Comparison of ENCODE assay signal across 17 cellular contexts in genomic region chr17:44212507-44213402, GRCh38. TPM values are rescaled to one million over a fixed set of nuclear protein-coding genes. Genes with fewer than 3 reads are reported as not detected.
DNase-seq lines count a peak whose midpoint lies in the region; ATAC-seq and FAIRE-seq lines count a peak whose summit lies in the region.
"Had no signal": no experiment of that assay in that cellular context is flagged by ENCODE, and none has a peak within 500 bp of the region (broad histone marks: within the 10 kb centered on the region; RNA-seq: fewer than 3 reads in every experiment).

No MANE protein-coding gene starts in this region.

- H3K27ac Mint-ChIP-seq in activated CD4-positive, alpha-beta T cell treated with anti-CD3 and anti-CD28 coated beads for 36 hours: peak overlapping the region; percentile 47
- H3K27ac Mint-ChIP-seq in T-helper 17 cell: peak overlapping the region; percentile 91
- peak overlapping the region in 8 of 9 donors; percentile 87 to 99 (median 98) for H3K27ac Mint-ChIP-seq in naive thymus-derived CD4-positive, alpha-beta T cell

- H3K36me3 ChIP-seq in naive thymus-derived CD4-positive, alpha-beta T cell (ENCODE audit: control insufficient read depth in 2 of 3, insufficient read depth in 3 of 3, low read length in 3 of 3): peaks cover 24 to 76% (median 38%) of the 10 kb centered on the region in 3 experiments
- H3K36me3 ChIP-seq in small intestine (ENCODE audit: control insufficient read depth in 2 of 2, insufficient read depth in 2 of 2, low read length in 2 of 2): peaks cover 12 to 23% of the 10 kb centered on the region in 2 donors

- no peak overlapping the region for H3K4me3 Mint-ChIP-seq in activated CD4-positive, alpha-beta T cell treated with anti-CD3 and anti-CD28 coated beads for 36 hours
- H3K4me3 Mint-ChIP-seq in T-helper 17 cell: no peak overlapping the region
- peak overlapping the region in 4 of 10 donors; percentile 17 to 91 (median 76) for H3K4me3 Mint-ChIP-seq in naive thymus-derived CD4-positive, alpha-beta T cell

- H3K4me1 ChIP-seq in naive thymus-derived CD4-positive, alpha-beta T cell (ENCODE audit: control insufficient read depth in 2 of 2, insufficient read depth in 2 of 2, low read length in 2 of 2): peaks cover 47 to 69% of the 10 kb centered on the region in 2 donors
- peaks cover 1 to 8% of the 10 kb centered on the region in 2 donors for H3K4me1 ChIP-seq in small intestine (ENCODE audit: control insufficient read depth in 2 of 2, insufficient read depth in 1 of 2, low read depth in 1 of 2, low read length in 1 of 2)

- H3K9me3 ChIP-seq in T-helper 17 cell (ENCODE audit: control insufficient read depth, low read length, poor library complexity, severe bottlenecking) (no peaks in the 10 kb centered on the region), small intestine (ENCODE audit: control insufficient read depth, low read depth) (no peaks in the 10 kb centered on the region)
- H3K9me3 ChIP-seq in naive thymus-derived CD4-positive, alpha-beta T cell (ENCODE audit: control insufficient read depth in 2 of 3, low read length in 3 of 3): no peaks in the 10 kb centered on the region

- H3K4me1 Mint-ChIP-seq in activated CD4-positive, alpha-beta T cell treated with anti-CD3 and anti-CD28 coated beads for 36 hours: peaks cover 76% of the 10 kb centered on the region
- peaks cover 58% of the 10 kb centered on the region for H3K4me1 Mint-ChIP-seq in T-helper 17 cell
- H3K4me1 Mint-ChIP-seq in naive thymus-derived CD4-positive, alpha-beta T cell: peaks cover 49 to 80% (median 64%) of the 10 kb centered on the region in 7 donors

- H3K27me3 ChIP-seq in naive thymus-derived CD4-positive, alpha-beta T cell (ENCODE audit: control insufficient read depth in 2 of 2, insufficient read depth in 2 of 2, low read length in 2 of 2): no peaks in the 10 kb centered on the region
- no peaks in the 10 kb centered on the region for H3K27me3 ChIP-seq in small intestine (ENCODE audit: control insufficient read depth in 2 of 2, insufficient read depth in 2 of 2, low read length in 2 of 2)

- H3K36me3 Mint-ChIP-seq in activated CD4-positive, alpha-beta T cell treated with anti-CD3 and anti-CD28 coated beads for 36 hours (ENCODE audit: low read depth): peaks cover 81% of the 10 kb centered on the region
- H3K36me3 Mint-ChIP-seq in T-helper 17 cell (ENCODE audit: low read depth): peaks cover 15% of the 10 kb centered on the region
- H3K36me3 Mint-ChIP-seq in naive thymus-derived CD4-positive, alpha-beta T cell: peaks cover 12 to 55% (median 33%) of the 10 kb centered on the region in 5 donors

- no peak for DNase-seq in activated CD4-positive, alpha-beta T cell treated with anti-CD3 and anti-CD28 coated beads for 36 hours
- no peak for DNase-seq in activated CD4-positive, alpha-beta T cell treated with anti-CD3 and anti-CD28 coated beads, Interleukin-2, amount 50 U/mL, for 1 hour
- DNase-seq in T-helper 17 cell: no peak
- peak in 1 of 9 donors; percentile 20 for DNase-seq in naive thymus-derived CD4-positive, alpha-beta T cell
- DNase-seq in small intestine: no peak
- DNase-seq in mucosa of gallbladder (ENCODE audit: low spot score): no peak
- DNase-seq: activated effector memory CD4-positive, alpha-beta T cell treated with anti-CD3 and anti-CD28 coated beads, Interleukin-2, amount 50 U/mL, for 16 hours; DMS79 treated with DMSO at 0.1 percent for 48 hours; H9; NCI-H1105; NCI-H510A treated with DMSO at 0.1 percent for 48 hours; stimulated activated CD8-positive, alpha-beta memory T cell treated with anti-CD3 and anti-CD28 coated beads, Interleukin-4, amount 100 ng/mL, for 48 hours had no signal

- WGBS in small intestine, 3 donors: 77 to 82% (median 82%) methylated on average over 27 to 31 of the region's 31 CpGs

- intact Hi-C loops in activated CD4-positive, alpha-beta T cell treated with anti-CD3 and anti-CD28 coated beads for 36 hours (cut with DNase I, micrococcal nuclease): loop anchor here in 1 of 2 experiments (10.0 kb wide), 1 partner anchor 682 kb away; the partner anchor contains the start of gene EFTUD2
- intact Hi-C loops in naive thymus-derived CD4-positive, alpha-beta T cell (cut with micrococcal nuclease): loop anchor here in 1 of 2 donors (10.0 kb wide), 2 partner anchors 848 to 1102 kb away; partner anchors contain the start of gene MAP3K14

- H3K27ac ChIP-seq in naive thymus-derived CD4-positive, alpha-beta T cell (ENCODE audit: low read depth, low read length): peak overlapping the region; percentile 90
- no peak overlapping the region for H3K27ac ChIP-seq in small intestine (ENCODE audit: low read depth in 1 of 2, low read length in 1 of 2)

- H3K27me3 Mint-ChIP-seq in activated CD4-positive, alpha-beta T cell treated with anti-CD3 and anti-CD28 coated beads for 36 hours: no peaks in the 10 kb centered on the region
- H3K27me3 Mint-ChIP-seq in T-helper 17 cell: no peaks in the 10 kb centered on the region
- H3K27me3 Mint-ChIP-seq in naive thymus-derived CD4-positive, alpha-beta T cell: no peaks in the 10 kb centered on the region

- no peaks in the 10 kb centered on the region for H3K9me3 Mint-ChIP-seq in activated CD4-positive, alpha-beta T cell treated with anti-CD3 and anti-CD28 coated beads for 36 hours (ENCODE audit: low read depth)
- H3K9me3 Mint-ChIP-seq in naive thymus-derived CD4-positive, alpha-beta T cell: peaks cover 0 to 3% (median 0%) of the 10 kb centered on the region in 11 donors
- H3K9me3 Mint-ChIP-seq: H9 had no signal

- ATAC-seq in activated CD4-positive, alpha-beta T cell treated with anti-CD3 and anti-CD28 coated beads for 36 hours: no peak
- ATAC-seq in T-helper 17 cell: no peak
- ATAC-seq in naive thymus-derived CD4-positive, alpha-beta T cell: no peak
- ATAC-seq: esophagus mucosa had no signal

- no peak overlapping the region for H3K4me3 ChIP-seq in naive thymus-derived CD4-positive, alpha-beta T cell (ENCODE audit: low read length)
- no peak overlapping the region for H3K4me3 ChIP-seq in small intestine (ENCODE audit: low read depth in 1 of 2, low read length in 2 of 2)

- POLR2A ChIA-PET in activated CD4-positive, alpha-beta T cell treated with anti-CD3 and anti-CD28 coated beads for 36 hours (lab: Charles Lee): no interaction called here
- POLR2A ChIA-PET in naive thymus-derived CD4-positive, alpha-beta T cell (lab: Charles Lee): interaction anchor here (0.7 to 14.1 kb wide), 6 partner anchors 7 to 133 kb away, joined by 3 to 319 read pairs (median 44); partner anchors contain the start of genes ATXN7L3, SLC25A39, TMUB2 and UBTF

- FAIRE-seq in small intestine (lab: Jason Lieb, UNC): no peak
- FAIRE-seq: urothelium cell line had no signal

- CTCF ChIA-PET in activated CD4-positive, alpha-beta T cell treated with anti-CD3 and anti-CD28 coated beads for 36 hours (lab: Charles Lee): interaction anchor here (0.6 to 3.7 kb wide), 2 partner anchors 9 to 494 kb away, joined by 3 to 38 read pairs; partner anchors contain the start of gene UBTF
- CTCF ChIA-PET in naive thymus-derived CD4-positive, alpha-beta T cell (lab: Charles Lee): interaction anchor here (0.6 to 5.0 kb wide), 8 partner anchors 7 to 135 kb away, joined by 3 to 47 read pairs (median 8); partner anchors contain the start of genes TMUB2 and UBTF

RNA-seq across cellular contexts. Expression of gene UBTF, which starts 6.7 kb away (rescaled TPM):
- 100 to 1,000 TPM; 127 to 162 TPM for total RNA-seq in activated CD4-positive, alpha-beta T cell treated with anti-CD3 and anti-CD28 coated beads for 36 hours
- total RNA-seq in T-helper 17 cell (100 to 1,000 TPM; 121 to 140 TPM), mucosa of gallbladder (95.6 TPM)
- total RNA-seq in naive thymus-derived CD4-positive, alpha-beta T cell: 100 to 1,000 TPM; 126 to 303 (median 175) TPM
- polyA plus RNA-seq in naive thymus-derived CD4-positive, alpha-beta T cell: 10 to 100 TPM; 49.0 to 84.7 TPM
- 10 to 100 TPM; 32.7 to 39.0 (median 37.3) TPM for polyA plus RNA-seq in small intestine

RNA-seq across cellular contexts. Expression of gene ATXN7L3, which starts 13.1 kb away (rescaled TPM):
- total RNA-seq in activated CD4-positive, alpha-beta T cell treated with anti-CD3 and anti-CD28 coated beads for 36 hours: 10 to 100 TPM; 66.3 to 70.6 TPM
- 10 to 100 TPM; 97.1 to 97.5 TPM for total RNA-seq in T-helper 17 cell
- total RNA-seq in naive thymus-derived CD4-positive, alpha-beta T cell: 100 to 1,000 TPM in 4 of 5 experiments, 10 to 100 TPM in 1; 93.5 to 130 (median 124) TPM
- polyA plus RNA-seq in naive thymus-derived CD4-positive, alpha-beta T cell: 10 to 100 TPM; 10.5 to 18.1 TPM
- polyA plus RNA-seq in small intestine: 10 to 100 TPM; 40.3 to 44.1 (median 43.2) TPM
- 77.0 TPM for total RNA-seq in mucosa of gallbladder

RNA-seq across cellular contexts. Expression of gene TMUB2, which starts 26.0 kb away (rescaled TPM):
- 10 to 100 TPM; 19.8 to 20.3 TPM for total RNA-seq in activated CD4-positive, alpha-beta T cell treated with anti-CD3 and anti-CD28 coated beads for 36 hours
- 10 to 100 TPM; 52.2 to 53.1 TPM for total RNA-seq in T-helper 17 cell
- total RNA-seq in naive thymus-derived CD4-positive, alpha-beta T cell: 10 to 100 TPM; 34.9 to 56.0 (median 41.6) TPM
- 10 to 100 TPM; 21.8 to 24.4 TPM for polyA plus RNA-seq in naive thymus-derived CD4-positive, alpha-beta T cell
- polyA plus RNA-seq in small intestine: 10 to 100 TPM; 28.7 to 34.9 (median 29.7) TPM
- total RNA-seq in mucosa of gallbladder: 49.4 TPM

RNA-seq across cellular contexts. Expression of gene ASB16, which starts 42.3 kb away (rescaled TPM):
- total RNA-seq in activated CD4-positive, alpha-beta T cell treated with anti-CD3 and anti-CD28 coated beads for 36 hours: under 1 TPM; 0.14 TPM
- total RNA-seq in T-helper 17 cell (not detected), mucosa of gallbladder (0.58 TPM)
- total RNA-seq in naive thymus-derived CD4-positive, alpha-beta T cell: under 1 TPM in 1 of 5 experiments, not detected in 4; 0.34 TPM
- polyA plus RNA-seq in naive thymus-derived CD4-positive, alpha-beta T cell: under 1 TPM in 1 of 2 donors, not detected in 1; 0.08 TPM
- polyA plus RNA-seq in small intestine: under 1 TPM in 1 of 3 donors, not detected in 2; 0.15 TPM
- total RNA-seq: esophagus mucosa, lung microvascular endothelial cell had no signal

RNA-seq across cellular contexts. Expression of gene SLC4A1, which starts 55.2 kb away (rescaled TPM):
- not detected for total RNA-seq in activated CD4-positive, alpha-beta T cell treated with anti-CD3 and anti-CD28 coated beads for 36 hours
- total RNA-seq in T-helper 17 cell (not detected), mucosa of gallbladder (0.37 TPM)
- under 1 TPM in 1 of 5 experiments, not detected in 4; 0.15 TPM for total RNA-seq in naive thymus-derived CD4-positive, alpha-beta T cell
- polyA plus RNA-seq in naive thymus-derived CD4-positive, alpha-beta T cell: not detected
- polyA plus RNA-seq in small intestine: not detected
- total RNA-seq: A673, esophagus mucosa, H9, HT-29, lung microvascular endothelial cell had no signal

Comparison
In these comparisons a context has a peak if more than half of its experiments do, and no peak if none do; other contexts are left out.
1. H3K27ac Mint-ChIP-seq: peak in every context shown above with its lines; median percentile 98 in naive thymus-derived CD4-positive, alpha-beta T cell; 91 in T-helper 17 cell; 47 in activated CD4-positive, alpha-beta T cell treated with anti-CD3 and anti-CD28 coated beads for 36 hours.